ENCODE assay signal across 14 cellular contexts in genomic region chr10:26792780-26793495, GRCh38.
DNase-seq lines count a peak whose midpoint lies in the region; ATAC-seq and TF ChIP-seq lines count a peak whose summit lies in the region.
"Had no signal": no experiment of that assay in that cellular context is flagged by ENCODE, and none has a peak within 500 bp of the region (broad histone marks: within the 10 kb centered on the region; RNA-seq: fewer than 3 reads in every experiment).

No MANE protein-coding gene starts in this region.

- peak overlapping the region; percentile 38 for H3K27ac Mint-ChIP-seq in activated naive CD4-positive, alpha-beta T cell treated with anti-CD3 and anti-CD28 coated beads, Interleukin-2, amount 50 U/mL, for 24 hours
- H3K27ac Mint-ChIP-seq in brain (peak overlapping the region in 4 of 5 experiments; percentile 56 to 95 (median 86)), memory B cell (peak overlapping the region; percentile 83)

- no peaks in the 10 kb centered on the region for H3K27me3 ChIP-seq in vagina

- H3K27me3 Mint-ChIP-seq in activated naive CD4-positive, alpha-beta T cell treated with anti-CD3 and anti-CD28 coated beads, Interleukin-2, amount 50 U/mL, for 24 hours = no peaks in the 10 kb centered on the region
- no peaks in the 10 kb centered on the region for H3K27me3 Mint-ChIP-seq in brain
- no peaks in the 10 kb centered on the region for H3K27me3 Mint-ChIP-seq in memory B cell

- no peak for DNase-seq in activated naive CD4-positive, alpha-beta T cell (lab: John Stamatoyannopoulos, UW)
- DNase-seq in memory B cell (ENCODE audit: low spot score in 2 of 2) (no peak), vagina (ENCODE audit: extremely low spot score in 2 of 2) (no peak), NCI-H69 (lab: John Stamatoyannopoulos, UW) (no peak), SHP77 (lab: John Stamatoyannopoulos, UW) (no peak), NCI-H524 (lab: John Stamatoyannopoulos, UW) (no peak)
- DNase-seq: activated naive CD4-positive, alpha-beta T cell treated with anti-CD3 and anti-CD28 coated beads, Interleukin-2, amount 50 U/mL, for 16 hours; NCI-H146; NCI-H510A treated with DMSO at 0.1 percent for 48 hours; substantia nigra; SW 1271 had no signal

- no peaks in the 10 kb centered on the region for H3K36me3 ChIP-seq in vagina

- H3K36me3 Mint-ChIP-seq in activated naive CD4-positive, alpha-beta T cell treated with anti-CD3 and anti-CD28 coated beads, Interleukin-2, amount 50 U/mL, for 24 hours = peaks cover 29% of the 10 kb centered on the region
- peaks cover 51% of the 10 kb centered on the region for H3K36me3 Mint-ChIP-seq in brain
- H3K36me3 Mint-ChIP-seq in memory B cell = peaks cover 26% of the 10 kb centered on the region

- no peak overlapping the region for H3K4me3 Mint-ChIP-seq in activated naive CD4-positive, alpha-beta T cell treated with anti-CD3 and anti-CD28 coated beads, Interleukin-2, amount 50 U/mL, for 24 hours
- peak overlapping the region in 1 of 5 experiments; percentile 52 for H3K4me3 Mint-ChIP-seq in brain
- no peak overlapping the region for H3K4me3 Mint-ChIP-seq in memory B cell

- H3K4me3 ChIP-seq in vagina = no peak overlapping the region

- H3K4me1 Mint-ChIP-seq in activated naive CD4-positive, alpha-beta T cell treated with anti-CD3 and anti-CD28 coated beads, Interleukin-2, amount 50 U/mL, for 24 hours = peaks cover 72% of the 10 kb centered on the region
- H3K4me1 Mint-ChIP-seq in brain (peaks cover 26% of the 10 kb centered on the region), memory B cell (peaks cover 35% of the 10 kb centered on the region)

- no peak for ATAC-seq in memory B cell (ENCODE audit: low read depth)
- ATAC-seq: Panc1 had no signal

- no peak for TF ChIP-seq POLR2A in vagina (IDR thresholded peaks at IDR 0.05)

- TF ChIP-seq CTCF in brain (conservative IDR thresholded peaks at IDR 0.05) (no peak), vagina (IDR thresholded peaks at IDR 0.05) (no peak)

- H3K27ac ChIP-seq in vagina = peak overlapping the region; percentile 9

- H3K4me1 ChIP-seq in vagina = peaks cover 30% of the 10 kb centered on the region

- intact Hi-C loops in vagina (cut with DNase I) = no loop called here

- no peaks in the 10 kb centered on the region for H3K9me3 ChIP-seq in vagina

- peaks cover 5% of the 10 kb centered on the region for H3K9me3 Mint-ChIP-seq in activated naive CD4-positive, alpha-beta T cell treated with anti-CD3 and anti-CD28 coated beads, Interleukin-2, amount 50 U/mL, for 24 hours
- H3K9me3 Mint-ChIP-seq in brain (peaks cover 16 to 47% (median 33%) of the 10 kb centered on the region in 5 experiments), memory B cell (peaks cover 3% of the 10 kb centered on the region)
